In genomic region chr16:8964462-8964861, GRCh38 we compare ENCODE assay signal across 8 cellular contexts. TPM values are rescaled to one million over a fixed set of nuclear protein-coding genes. Genes with fewer than 3 reads are reported as not detected.
A peak's percentile ranks its signal among the peaks of the same experiment; 100 is the strongest.
DNase-seq lines count a peak whose midpoint lies in the region; ATAC-seq and TF ChIP-seq lines count a peak whose summit lies in the region.

No MANE protein-coding gene starts in this region.

- TF ChIP-seq CTCF in Calu3 (IDR thresholded peaks at IDR 0.05; ENCODE audit: unreplicated experiment): no peak
- TF ChIP-seq CTCF in PC-9 (conservative IDR thresholded peaks at IDR 0.05): no peak
- no peak for TF ChIP-seq CTCF in epithelial cell of proximal tubule (conservative IDR thresholded peaks at IDR 0.05; ENCODE audit: low read depth, low read length)
- no peak for TF ChIP-seq CTCF in parathyroid adenoma (IDR thresholded peaks at IDR 0.05)

- no peak overlapping the region for H3K27ac ChIP-seq in PC-9
- H3K27ac ChIP-seq in parathyroid adenoma: peak overlapping the region; percentile 56

- intact Hi-C loops in Calu3 (cut with micrococcal nuclease; ENCODE audit: unreplicated experiment): loop anchor here (5.0 to 10.0 kb wide), 2 partner anchors 52 to 130 kb away; partner anchors contain the start of gene HAPSTR1
- intact Hi-C loops in PC-9 (cut with micrococcal nuclease; ENCODE audit: unreplicated experiment): loop anchor here (5.0 kb wide), 3 partner anchors 38 to 167 kb away; partner anchors contain the start of genes PMM2 and TMEM186

- no peaks in the 10 kb centered on the region for H3K9me3 Mint-ChIP-seq in Calu3 (ENCODE audit: low read depth, unreplicated experiment)

- H3K36me3 Mint-ChIP-seq in Calu3 (ENCODE audit: insufficient read depth, unreplicated experiment): peaks cover 39% of the 10 kb centered on the region

- no peaks in the 10 kb centered on the region for H3K27me3 Mint-ChIP-seq in Calu3 (ENCODE audit: unreplicated experiment)

- H3K4me2 ChIP-seq in PC-9 (peak overlapping the region; percentile 77), parathyroid adenoma (ENCODE audit: low read length) (peak overlapping the region; percentile 79)

- H4K20me1 ChIP-seq in PC-9 (ENCODE audit: insufficient read depth): peaks cover 33% of the 10 kb centered on the region

- H3K9me2 ChIP-seq in PC-9 (ENCODE audit: insufficient read depth): no peaks in the 10 kb centered on the region

- no peaks in the 10 kb centered on the region for H3K9me3 ChIP-seq in PC-9 (ENCODE audit: insufficient read depth, low read depth)
- no peaks in the 10 kb centered on the region for H3K9me3 ChIP-seq in parathyroid adenoma (ENCODE audit: control insufficient read depth, low read length)

- H3K79me2 ChIP-seq in PC-9 (ENCODE audit: low read depth) (peaks cover 36% of the 10 kb centered on the region), parathyroid adenoma (peaks cover 32% of the 10 kb centered on the region)

- H3K4me1 ChIP-seq in PC-9 (replicated peaks; ENCODE audit: insufficient read depth): peaks cover 41% of the 10 kb centered on the region
- H3K4me1 ChIP-seq in parathyroid adenoma: peaks cover 27% of the 10 kb centered on the region

- H3K27me3 ChIP-seq in PC-9 (ENCODE audit: insufficient read depth, low read depth) (no peaks in the 10 kb centered on the region), parathyroid adenoma (ENCODE audit: control insufficient read depth, insufficient read depth, low read length) (no peaks in the 10 kb centered on the region)

- H3F3A ChIP-seq in PC-9 (ENCODE audit: insufficient read depth, low read depth): peaks cover 6% of the 10 kb centered on the region; the same call in 1 of the 2 replicates

- H3K36me3 ChIP-seq in PC-9 (ENCODE audit: low read depth) (no peaks in the 10 kb centered on the region), parathyroid adenoma (ENCODE audit: control insufficient read depth, insufficient read depth, low read length) (no peaks in the 10 kb centered on the region)

- H3K27ac Mint-ChIP-seq in Calu3 (ENCODE audit: unreplicated experiment): no peak overlapping the region

- H3K4me3 ChIP-seq in PC-9 (peak overlapping the region; percentile 76), epithelial cell of proximal tubule (ENCODE audit: low read depth, low read length) (peak overlapping the region; percentile 71), parathyroid adenoma (ENCODE audit: low read depth, low read length) (peak overlapping the region; percentile 62)

- ATAC-seq in GM19452 (IDR thresholded peaks at IDR 0.05; ENCODE audit: unreplicated experiment): no peak

- CTCF ChIA-PET in Calu3 (lab: Charles Lee): interaction anchor here (0.5 to 0.6 kb wide), 2 partner anchors 127 to 842 kb away, joined by 7 to 8 read pairs; no protein-coding TSS in a partner anchor
- CTCF ChIA-PET in PC-9 (lab: Charles Lee): interaction anchor here (1.3 kb wide), 1 partner anchor 45 kb away, joined by 3 read pairs; no protein-coding TSS in a partner anchor

- DNase-seq in Calu3: no peak
- no peak for DNase-seq in PC-9
- no peak for DNase-seq in epithelial cell of proximal tubule (ENCODE audit: low read depth)
- no peak for DNase-seq in stimulated activated CD4-positive, alpha-beta T cell treated with anti-CD3 and anti-CD28 coated beads, Interleukin-4, amount 100 ng/mL, for 4 hours
- DNase-seq in medulla oblongata (ENCODE audit: extremely low spot score): no peak
- no peak for DNase-seq in NCI-H524 treated with DMSO at 0.1 percent for 48 hours (lab: John Stamatoyannopoulos, UW)

- H2AFZ ChIP-seq in PC-9 (peak overlapping the region; percentile 95), parathyroid adenoma (peak overlapping the region; percentile 99)

- POLR2A ChIA-PET in PC-9 (lab: Charles Lee; ENCODE audit: unreplicated experiment): interaction anchor here (0.6 kb wide), 1 partner anchor 36 kb away, joined by 3 read pairs; no protein-coding TSS in a partner anchor

- BruUV-seq in Calu3 (replicated peaks; lab: Mats Ljungman, UMichigan) (no TSS peak), PC-9 (replicated peaks; lab: Mats Ljungman, UMichigan) (TSS peak; percentile 90)

- H3K4me3 Mint-ChIP-seq in Calu3 (ENCODE audit: low read depth, unreplicated experiment): peak overlapping the region; percentile 99

- peaks cover 28% of the 10 kb centered on the region for H3K4me1 Mint-ChIP-seq in Calu3 (ENCODE audit: low read depth, unreplicated experiment)

- no peak overlapping the region for H3K9ac ChIP-seq in parathyroid adenoma

RNA-seq across cellular contexts. Expression of gene USP7, which starts 0.8 kb away (rescaled TPM):
- total RNA-seq in Calu3 (2022): 126 and 165 TPM in 2 replicates
- 113 and 167 TPM in 2 replicates for total RNA-seq in PC-9 (2021)
- 58.6 and 91.4 TPM in 2 replicates for total RNA-seq in epithelial cell of proximal tubule
